2 cellular contexts compared by ENCODE assay signal in the genomic region with DNA sequence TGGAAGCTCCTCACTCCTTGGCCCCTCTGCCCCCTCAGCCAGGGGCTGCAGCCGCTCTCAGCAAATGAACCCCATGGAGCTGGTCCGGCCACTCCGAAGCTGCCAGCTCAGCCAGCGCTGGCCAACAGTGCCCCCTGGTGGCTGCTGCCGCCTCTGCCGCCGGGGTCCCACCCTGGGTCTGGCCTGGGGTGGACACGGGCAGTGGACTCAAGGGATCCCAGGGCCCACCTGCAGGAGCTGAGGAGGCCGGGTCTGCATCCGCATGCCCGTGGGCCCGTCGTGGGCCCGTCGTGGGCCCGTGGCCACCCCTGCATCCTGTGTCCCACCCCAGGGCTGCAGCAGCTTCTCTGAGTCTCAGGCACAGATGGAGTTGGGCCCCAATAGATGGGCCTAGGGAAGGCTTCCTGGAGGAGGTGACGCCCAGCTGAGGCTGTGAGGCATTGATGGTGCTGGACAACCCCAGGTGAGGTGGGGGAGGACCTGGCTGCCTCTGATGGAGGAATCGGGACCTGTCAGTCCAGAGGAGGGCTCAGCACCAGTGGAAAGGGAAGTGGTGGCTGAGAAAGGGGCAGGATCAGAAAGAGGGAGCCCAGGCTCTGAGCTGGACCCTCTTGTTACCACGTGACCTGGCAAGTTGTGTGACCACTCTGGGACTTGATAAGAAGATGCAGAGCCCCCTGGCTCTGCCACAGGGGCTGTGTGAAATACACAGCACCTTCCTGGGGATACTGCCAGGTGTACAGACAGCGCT.
A peak's percentile ranks its signal among the peaks of the same experiment; 100 is the strongest.
TF ChIP-seq lines count a peak whose summit lies in the region.

No MANE protein-coding gene starts in this region.

TF ChIP-seq in Ishikawa, 13 proteins besides CTCF, POLR2A, EP300 and RAD21 (continued from another document):
- TF ChIP-seq, protein P1, sequence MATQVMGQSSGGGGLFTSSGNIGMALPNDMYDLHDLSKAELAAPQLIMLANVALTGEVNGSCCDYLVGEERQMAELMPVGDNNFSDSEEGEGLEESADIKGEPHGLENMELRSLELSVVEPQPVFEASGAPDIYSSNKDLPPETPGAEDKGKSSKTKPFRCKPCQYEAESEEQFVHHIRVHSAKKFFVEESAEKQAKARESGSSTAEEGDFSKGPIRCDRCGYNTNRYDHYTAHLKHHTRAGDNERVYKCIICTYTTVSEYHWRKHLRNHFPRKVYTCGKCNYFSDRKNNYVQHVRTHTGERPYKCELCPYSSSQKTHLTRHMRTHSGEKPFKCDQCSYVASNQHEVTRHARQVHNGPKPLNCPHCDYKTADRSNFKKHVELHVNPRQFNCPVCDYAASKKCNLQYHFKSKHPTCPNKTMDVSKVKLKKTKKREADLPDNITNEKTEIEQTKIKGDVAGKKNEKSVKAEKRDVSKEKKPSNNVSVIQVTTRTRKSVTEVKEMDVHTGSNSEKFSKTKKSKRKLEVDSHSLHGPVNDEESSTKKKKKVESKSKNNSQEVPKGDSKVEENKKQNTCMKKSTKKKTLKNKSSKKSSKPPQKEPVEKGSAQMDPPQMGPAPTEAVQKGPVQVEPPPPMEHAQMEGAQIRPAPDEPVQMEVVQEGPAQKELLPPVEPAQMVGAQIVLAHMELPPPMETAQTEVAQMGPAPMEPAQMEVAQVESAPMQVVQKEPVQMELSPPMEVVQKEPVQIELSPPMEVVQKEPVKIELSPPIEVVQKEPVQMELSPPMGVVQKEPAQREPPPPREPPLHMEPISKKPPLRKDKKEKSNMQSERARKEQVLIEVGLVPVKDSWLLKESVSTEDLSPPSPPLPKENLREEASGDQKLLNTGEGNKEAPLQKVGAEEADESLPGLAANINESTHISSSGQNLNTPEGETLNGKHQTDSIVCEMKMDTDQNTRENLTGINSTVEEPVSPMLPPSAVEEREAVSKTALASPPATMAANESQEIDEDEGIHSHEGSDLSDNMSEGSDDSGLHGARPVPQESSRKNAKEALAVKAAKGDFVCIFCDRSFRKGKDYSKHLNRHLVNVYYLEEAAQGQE (IDR thresholded peaks at IDR 0.05; ENCODE audit: low read depth) = no peak
- no peak for TF ChIP-seq CEBPB (IDR thresholded peaks at IDR 0.05)

TF ChIP-seq in WTC11, 78 proteins besides CTCF, POLR2A, EP300 and RAD21 (continued from another document):
- 0 out of 2 replicates have a peak, but pooled peaks have one; percentile 9 for TF ChIP-seq ZNF317 (CRISPR knock-in tag; IDR thresholded peaks at IDR 0.05; ENCODE audit: borderline replicate concordance, low read depth)
TF ChIP-seq in WTC11: peak in this region for 9.
